ENCODE assay signal across 21 cellular contexts in the genomic region with DNA sequence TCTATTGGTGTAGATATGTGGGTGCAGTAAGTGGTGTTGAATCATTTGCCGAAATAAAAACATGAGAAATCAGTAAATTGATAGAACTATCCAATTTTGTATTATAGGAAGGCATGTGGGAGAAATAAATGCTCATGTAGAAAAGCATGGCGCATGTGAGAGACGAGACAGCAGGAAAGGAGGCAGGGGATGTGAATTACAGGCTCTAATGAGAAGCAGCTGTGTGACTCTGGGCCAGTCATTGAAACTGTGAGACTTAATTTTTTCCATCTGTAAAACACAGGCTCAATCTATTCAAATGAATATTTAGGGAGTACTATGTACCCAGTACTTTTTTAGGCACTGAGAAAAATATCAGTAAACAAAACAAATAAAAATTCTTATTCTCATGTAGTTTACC.
"Had no signal": no experiment of that assay in that cellular context is flagged by ENCODE, and none has a peak within 500 bp of the region (broad histone marks: within the 10 kb centered on the region; RNA-seq: fewer than 3 reads in every experiment).

No MANE protein-coding gene starts in this region.

- H3K27me3 ChIP-seq: adrenal gland, cardiac muscle cell, dorsolateral prefrontal cortex, gastroesophageal sphincter, right atrium auricular region, upper lobe of left lung had no signal

- DNase-seq: activated CD4-positive, alpha-beta memory T cell treated with anti-CD3 and anti-CD28 coated beads, Interleukin-2, amount 10 ng/mL, durations not matched to agents 7 days and 5 days; activated CD4-positive, alpha-beta T cell treated with anti-CD3 and anti-CD28 coated beads for 36 hours; activated effector memory CD4-positive, alpha-beta T cell treated with Interleukin-2 at 50 U/mL for 16 hours; activated naive CD4-positive, alpha-beta T cell treated with anti-CD3 and anti-CD28 coated beads, Interleukin-2, amount 50 U/mL, for 16 hours; activated T-cell treated with anti-CD3 and anti-CD28 coated beads, Interleukin-2, amount 50 U/mL, for 4 hours; adrenal gland; dorsolateral prefrontal cortex; erythroblast; left colon; nephron progenitor cell; occipital lobe; stimulated activated CD4-positive, alpha-beta T cell treated with anti-CD3 and anti-CD28 coated beads, Interleukin-15, amount 100 ng/mL, for 24 hours; stimulated activated CD4-positive, alpha-beta T cell treated with anti-CD3 and anti-CD28 coated beads, Interleukin-4, amount 100 ng/mL, for 1 hour; stimulated activated naive CD4-positive, alpha-beta T cell treated with Interleukin-2 at 50 U/mL for 16 hours; T-helper 2 cell; upper lobe of left lung had no signal

- H3K4me3 ChIP-seq: adrenal gland, cardiac muscle cell, dorsolateral prefrontal cortex, gastroesophageal sphincter, lung, right atrium auricular region, skin epidermis, upper lobe of left lung had no signal

- H3K9me3 ChIP-seq: adrenal gland, gastroesophageal sphincter, right atrium auricular region, upper lobe of left lung had no signal

- H3K36me3 ChIP-seq: cardiac muscle cell, gastroesophageal sphincter, right atrium auricular region had no signal

- H3K27ac ChIP-seq: adrenal gland, cardiac muscle cell, gastroesophageal sphincter, right atrium auricular region, skin epidermis, upper lobe of left lung had no signal
